12 cellular contexts compared by ENCODE assay signal in the genomic region with DNA sequence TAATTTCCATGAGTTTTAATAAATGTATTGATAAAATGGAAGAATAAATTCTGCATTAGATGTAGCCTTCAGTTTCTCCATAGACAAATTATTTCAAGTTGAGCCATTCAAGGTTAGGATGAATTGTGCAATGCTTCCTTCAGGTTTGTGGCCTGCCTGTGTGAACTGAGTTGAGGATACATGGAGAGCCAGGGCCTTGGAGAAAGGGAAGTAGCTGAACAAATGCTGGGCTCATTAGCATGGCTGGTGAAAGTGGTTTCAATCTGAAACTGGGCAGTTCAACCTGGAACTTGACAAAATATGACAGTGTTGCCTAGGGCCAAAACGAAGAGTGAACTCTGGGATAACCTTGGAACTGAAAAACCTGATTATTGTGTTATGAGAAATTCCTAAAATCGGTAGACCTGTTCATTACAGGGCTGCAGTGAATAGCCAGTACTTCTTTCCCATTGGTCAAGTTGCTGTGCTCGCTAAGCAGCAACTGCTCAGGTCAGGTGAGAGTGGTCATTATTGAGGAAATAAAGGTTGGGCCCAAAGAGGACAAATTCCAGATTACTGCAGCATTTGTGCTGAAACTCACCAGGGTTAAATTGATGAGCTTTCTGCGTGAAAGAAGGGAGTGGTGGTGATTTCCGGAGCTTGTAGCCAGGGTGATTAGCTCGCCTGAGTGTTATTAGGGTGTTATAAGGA. TPM values are rescaled to one million over a fixed set of nuclear protein-coding genes. Genes with fewer than 3 reads are reported as not detected.
A peak's percentile ranks its signal among the peaks of the same experiment; 100 is the strongest.
DNase-seq lines count a peak whose midpoint lies in the region; ATAC-seq and TF ChIP-seq lines count a peak whose summit lies in the region.
"Had no signal": no experiment of that assay in that cellular context is flagged by ENCODE, and none has a peak within 500 bp of the region (broad histone marks: within the 10 kb centered on the region; RNA-seq: fewer than 3 reads in every experiment).

No MANE protein-coding gene starts in this region.

- no peak for ATAC-seq in activated CD8-positive, alpha-beta T cell treated with anti-CD3 and anti-CD28 coated beads for 36 hours
- no peak for ATAC-seq in natural killer cell

- peaks cover 6% of the 10 kb centered on the region for H3K9me3 Mint-ChIP-seq in glutamatergic neuron (ENCODE audit: unreplicated experiment)
- H3K9me3 Mint-ChIP-seq in activated CD8-positive, alpha-beta T cell treated with anti-CD3 and anti-CD28 coated beads for 36 hours: no peaks in the 10 kb centered on the region
- H3K9me3 Mint-ChIP-seq in natural killer cell: no peaks in the 10 kb centered on the region
- H3K9me3 Mint-ChIP-seq: activated B cell treated with CpG ODN at 0.5 μM for 24 hours had no signal

- H3K4me1 Mint-ChIP-seq in glutamatergic neuron (ENCODE audit: low read depth, unreplicated experiment) (peaks cover 53% of the 10 kb centered on the region), natural killer cell (peaks cover 38 to 47% of the 10 kb centered on the region in 2 donors)
- peaks cover 12% of the 10 kb centered on the region for H3K4me1 Mint-ChIP-seq in activated CD8-positive, alpha-beta T cell treated with anti-CD3 and anti-CD28 coated beads for 36 hours (ENCODE audit: low read depth)

- DNase-seq in NCI-H146 (lab: John Stamatoyannopoulos, UW): peak; percentile 36
- DNase-seq in UCSD-AML1 (lab: John Stamatoyannopoulos, UW; ENCODE audit: unreplicated experiment): peak; percentile 28
- no peak for DNase-seq in glutamatergic neuron
- DNase-seq in superior temporal gyrus (ENCODE audit: extremely low spot score): peak; percentile 27
- no peak for DNase-seq in NCI-H1417 treated with DMSO at 0.1 percent for 48 hours (lab: John Stamatoyannopoulos, UW)
- DNase-seq in activated CD8-positive, alpha-beta T cell treated with anti-CD3 and anti-CD28 coated beads for 36 hours: no peak
- no peak for DNase-seq in natural killer cell
- DNase-seq in DMS53 (lab: John Stamatoyannopoulos, UW): no peak
- DNase-seq: activated B cell treated with CpG ODN at 0.5 μM for 24 hours, activated T-cell treated with anti-CD3 and anti-CD28 coated beads for 4 hours, hippocampal formation, NCI-H2081 treated with DMSO at 0.1 percent for 48 hours had no signal

- H3K4me3 Mint-ChIP-seq in glutamatergic neuron (ENCODE audit: unreplicated experiment) (no peak overlapping the region), natural killer cell (no peak overlapping the region)
- no peak overlapping the region for H3K4me3 Mint-ChIP-seq in activated CD8-positive, alpha-beta T cell treated with anti-CD3 and anti-CD28 coated beads for 36 hours
- H3K4me3 Mint-ChIP-seq: activated B cell treated with CpG ODN at 0.5 μM for 24 hours had no signal

- intact Hi-C loops in activated CD8-positive, alpha-beta T cell treated with anti-CD3 and anti-CD28 coated beads for 36 hours (cut with micrococcal nuclease): no loop called here
- intact Hi-C loops in natural killer cell (cut with micrococcal nuclease): no loop called here

- POLR2A ChIA-PET in activated CD8-positive, alpha-beta T cell treated with anti-CD3 and anti-CD28 coated beads for 36 hours (lab: Charles Lee): interaction anchor here (0.9 kb wide), 1 partner anchor 12 kb away, joined by 3 read pairs; no protein-coding TSS in a partner anchor

- no peaks in the 10 kb centered on the region for H3K36me3 Mint-ChIP-seq in glutamatergic neuron (ENCODE audit: unreplicated experiment)
- no peaks in the 10 kb centered on the region for H3K36me3 Mint-ChIP-seq in activated CD8-positive, alpha-beta T cell treated with anti-CD3 and anti-CD28 coated beads for 36 hours (ENCODE audit: low read depth)
- no peaks in the 10 kb centered on the region for H3K36me3 Mint-ChIP-seq in natural killer cell

- TF ChIP-seq CTCF in glutamatergic neuron (IDR thresholded peaks at IDR 0.05; ENCODE audit: partially characterized antibody, unreplicated experiment): no peak
- TF ChIP-seq CTCF in activated CD8-positive, alpha-beta T cell treated with anti-CD3 and anti-CD28 coated beads for 36 hours (IDR thresholded peaks at IDR 0.05): no peak
- no peak for TF ChIP-seq CTCF in natural killer cell (IDR thresholded peaks at IDR 0.05)

- H3K27me3 Mint-ChIP-seq in glutamatergic neuron (ENCODE audit: unreplicated experiment) (peaks cover 9% of the 10 kb centered on the region), natural killer cell (ENCODE audit: low read depth in 2 of 2) (no peaks in the 10 kb centered on the region)
- H3K27me3 Mint-ChIP-seq in activated CD8-positive, alpha-beta T cell treated with anti-CD3 and anti-CD28 coated beads for 36 hours: no peaks in the 10 kb centered on the region
- H3K27me3 Mint-ChIP-seq: activated B cell treated with CpG ODN at 0.5 μM for 24 hours had no signal

- CTCF ChIA-PET in activated CD8-positive, alpha-beta T cell treated with anti-CD3 and anti-CD28 coated beads for 36 hours (lab: Charles Lee): interaction anchor here (1.2 to 3.9 kb wide), 2 partner anchors 12 to 32 kb away, joined by 3 to 13 read pairs; a partner anchor contains a TSS

- H3K27ac Mint-ChIP-seq in glutamatergic neuron (ENCODE audit: unreplicated experiment): peak overlapping the region; percentile 72
- no peak overlapping the region for H3K27ac Mint-ChIP-seq in activated CD8-positive, alpha-beta T cell treated with anti-CD3 and anti-CD28 coated beads for 36 hours
- H3K27ac Mint-ChIP-seq in natural killer cell: no peak overlapping the region
- H3K27ac Mint-ChIP-seq: activated B cell treated with CpG ODN at 0.5 μM for 24 hours had no signal

RNA-seq across cellular contexts. Expression of a gene that starts 12.7 kb away (rescaled TPM):
- total RNA-seq in glutamatergic neuron (ENCODE audit: unreplicated experiment) (41.7 TPM), natural killer cell (10 to 100 TPM in 1 of 3 donors, 1 to 10 TPM in 2; 9.5 to 16.7 (median 9.6) TPM)
- total RNA-seq in activated CD8-positive, alpha-beta T cell treated with anti-CD3 and anti-CD28 coated beads for 36 hours: 10 to 100 TPM in 1 of 2 experiments, 1 to 10 TPM in 1; 8.5 to 10.2 TPM

RNA-seq across cellular contexts. Expression of a gene that starts 36.5 kb away (rescaled TPM):
- total RNA-seq in glutamatergic neuron (ENCODE audit: unreplicated experiment) (22.0 TPM), natural killer cell (10 to 100 TPM; 19.3 to 31.4 (median 21.6) TPM)
- 10 to 100 TPM; 17.6 to 19.3 TPM for total RNA-seq in activated CD8-positive, alpha-beta T cell treated with anti-CD3 and anti-CD28 coated beads for 36 hours

RNA-seq across cellular contexts. Expression of a gene that starts 52.0 kb away (rescaled TPM):
- total RNA-seq in glutamatergic neuron (ENCODE audit: unreplicated experiment) (31.0 TPM), natural killer cell (10 to 100 TPM; 36.7 to 50.5 (median 48.0) TPM)
- 10 to 100 TPM; 31.5 to 32.8 TPM for total RNA-seq in activated CD8-positive, alpha-beta T cell treated with anti-CD3 and anti-CD28 coated beads for 36 hours

Comparison
In these comparisons a context has a peak if more than half of its experiments do, and no peak if none do; other contexts are left out.
1. DNase-seq: peak in NCI-H146 (single experiment), UCSD-AML1 (single experiment) and superior temporal gyrus (single experiment); none in glutamatergic neuron (single experiment), NCI-H1417 treated with DMSO at 0.1 percent for 48 hours (single experiment), activated CD8-positive, alpha-beta T cell treated with anti-CD3 and anti-CD28 coated beads for 36 hours (single experiment), natural killer cell (single experiment) and DMS53 (single experiment).